In genomic region chr1:235293322-235293942, GRCh38 we compare ENCODE assay signal across 2 cellular contexts.
TF ChIP-seq lines count a peak whose summit lies in the region.

No MANE protein-coding gene starts in this region.

TF ChIP-seq in HepG2, 621 proteins besides CTCF, POLR2A, EP300 and RAD21:
- no peak for TF ChIP-seq TFDP2 (CRISPR knock-in tag; IDR thresholded peaks at IDR 0.05)
- TF ChIP-seq ZNF629 (CRISPR knock-in tag; conservative IDR thresholded peaks at IDR 0.05) = no peak
- TF ChIP-seq ZNF766 (CRISPR knock-in tag; IDR thresholded peaks at IDR 0.05; ENCODE audit: borderline replicate concordance) = no peak
- no peak for TF ChIP-seq MAFK (conservative IDR thresholded peaks at IDR 0.05 in 1 of 2, IDR thresholded peaks at IDR 0.05 in 1 of 2; ENCODE audit: low read length in 2 of 2)
- TF ChIP-seq PAF1 (CRISPR knock-in tag; IDR thresholded peaks at IDR 0.05) = no peak
- TF ChIP-seq PAWR (CRISPR knock-in tag; IDR thresholded peaks at IDR 0.05; ENCODE audit: borderline replicate concordance) = no peak
- no peak for TF ChIP-seq ZNF256 (CRISPR knock-in tag; conservative IDR thresholded peaks at IDR 0.05)
- TF ChIP-seq AHDC1 (CRISPR knock-in tag; IDR thresholded peaks at IDR 0.05; ENCODE audit: borderline replicate concordance) = no peak
- no peak for TF ChIP-seq BRD4 (CRISPR knock-in tag; IDR thresholded peaks at IDR 0.05)
- no peak for TF ChIP-seq ZNF761 (CRISPR knock-in tag; conservative IDR thresholded peaks at IDR 0.05)
- TF ChIP-seq TOE1 (CRISPR knock-in tag; IDR thresholded peaks at IDR 0.05) = no peak
- TF ChIP-seq ZNF607 (CRISPR knock-in tag; IDR thresholded peaks at IDR 0.05; ENCODE audit: borderline replicate concordance) = no peak
- TF ChIP-seq ZNF468 (CRISPR knock-in tag; IDR thresholded peaks at IDR 0.05) = no peak
- TF ChIP-seq CBX2 (IDR thresholded peaks at IDR 0.05; ENCODE audit: low read depth, low read length) = no peak
- no peak for TF ChIP-seq CBX2 (CRISPR knock-in tag; IDR thresholded peaks at IDR 0.05; ENCODE audit: low read depth)
- TF ChIP-seq ELF3 (CRISPR knock-in tag; IDR thresholded peaks at IDR 0.05) = no peak
- no peak for TF ChIP-seq NCOA1 (CRISPR knock-in tag; IDR thresholded peaks at IDR 0.05)
- no peak for TF ChIP-seq ZNF562 (CRISPR knock-in tag; IDR thresholded peaks at IDR 0.05; ENCODE audit: borderline replicate concordance)
- no peak for TF ChIP-seq MYC (CRISPR knock-in tag; IDR thresholded peaks at IDR 0.05; ENCODE audit: borderline replicate concordance)
- no peak for TF ChIP-seq ZNF770 (CRISPR knock-in tag; IDR thresholded peaks at IDR 0.05)
- no peak for TF ChIP-seq ZSCAN22 (CRISPR knock-in tag; IDR thresholded peaks at IDR 0.05)
TF ChIP-seq in HepG2: peak in this region for 0.

TF ChIP-seq in GM23338, 12 proteins besides CTCF, POLR2A, EP300 and RAD21:
- TF ChIP-seq ZNF331 (CRISPR knock-in tag; IDR thresholded peaks at IDR 0.05; ENCODE audit: low read depth) = no peak
- TF ChIP-seq ZNF462 (CRISPR knock-in tag; IDR thresholded peaks at IDR 0.05) = no peak
- TF ChIP-seq NANOG (IDR thresholded peaks at IDR 0.05; ENCODE audit: borderline replicate concordance) = no peak
- no peak for TF ChIP-seq ETS1 (IDR thresholded peaks at IDR 0.05)
